Comparison of ENCODE assay signal across 1 cellular context in the genomic region with DNA sequence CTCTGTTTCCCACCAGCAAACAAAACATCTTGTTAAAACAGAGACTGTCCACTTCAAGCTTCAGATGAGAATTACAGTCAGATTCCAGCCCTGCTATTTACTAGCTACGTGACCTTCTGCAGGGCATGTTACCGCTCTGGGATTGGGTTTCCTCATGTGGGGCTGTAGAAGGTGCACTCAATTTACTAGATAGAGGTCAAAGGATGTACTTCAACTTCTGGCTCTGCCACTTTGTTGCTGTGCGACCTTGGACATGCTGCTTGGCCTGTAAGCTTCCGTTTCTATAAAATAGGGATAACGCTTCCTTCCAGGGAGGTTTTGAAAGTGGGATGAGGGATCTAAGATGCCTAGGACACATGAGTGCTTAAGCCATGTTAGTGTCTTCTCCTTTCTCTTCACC.
TF ChIP-seq lines count a peak whose summit lies in the region.

No MANE protein-coding gene starts in this region.

TF ChIP-seq in HepG2, 621 proteins besides CTCF, POLR2A, EP300 and RAD21 (continued from another document and continues in another):
- TF ChIP-seq, protein P1, sequence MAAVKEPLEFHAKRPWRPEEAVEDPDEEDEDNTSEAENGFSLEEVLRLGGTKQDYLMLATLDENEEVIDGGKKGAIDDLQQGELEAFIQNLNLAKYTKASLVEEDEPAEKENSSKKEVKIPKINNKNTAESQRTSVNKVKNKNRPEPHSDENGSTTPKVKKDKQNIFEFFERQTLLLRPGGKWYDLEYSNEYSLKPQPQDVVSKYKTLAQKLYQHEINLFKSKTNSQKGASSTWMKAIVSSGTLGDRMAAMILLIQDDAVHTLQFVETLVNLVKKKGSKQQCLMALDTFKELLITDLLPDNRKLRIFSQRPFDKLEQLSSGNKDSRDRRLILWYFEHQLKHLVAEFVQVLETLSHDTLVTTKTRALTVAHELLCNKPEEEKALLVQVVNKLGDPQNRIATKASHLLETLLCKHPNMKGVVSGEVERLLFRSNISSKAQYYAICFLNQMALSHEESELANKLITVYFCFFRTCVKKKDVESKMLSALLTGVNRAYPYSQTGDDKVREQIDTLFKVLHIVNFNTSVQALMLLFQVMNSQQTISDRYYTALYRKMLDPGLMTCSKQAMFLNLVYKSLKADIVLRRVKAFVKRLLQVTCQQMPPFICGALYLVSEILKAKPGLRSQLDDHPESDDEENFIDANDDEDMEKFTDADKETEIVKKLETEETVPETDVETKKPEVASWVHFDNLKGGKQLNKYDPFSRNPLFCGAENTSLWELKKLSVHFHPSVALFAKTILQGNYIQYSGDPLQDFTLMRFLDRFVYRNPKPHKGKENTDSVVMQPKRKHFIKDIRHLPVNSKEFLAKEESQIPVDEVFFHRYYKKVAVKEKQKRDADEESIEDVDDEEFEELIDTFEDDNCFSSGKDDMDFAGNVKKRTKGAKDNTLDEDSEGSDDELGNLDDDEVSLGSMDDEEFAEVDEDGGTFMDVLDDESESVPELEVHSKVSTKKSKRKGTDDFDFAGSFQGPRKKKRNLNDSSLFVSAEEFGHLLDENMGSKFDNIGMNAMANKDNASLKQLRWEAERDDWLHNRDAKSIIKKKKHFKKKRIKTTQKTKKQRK (IDR thresholded peaks at IDR 0.05; ENCODE audit: low read length), result no peak
- TF ChIP-seq, protein P2, sequence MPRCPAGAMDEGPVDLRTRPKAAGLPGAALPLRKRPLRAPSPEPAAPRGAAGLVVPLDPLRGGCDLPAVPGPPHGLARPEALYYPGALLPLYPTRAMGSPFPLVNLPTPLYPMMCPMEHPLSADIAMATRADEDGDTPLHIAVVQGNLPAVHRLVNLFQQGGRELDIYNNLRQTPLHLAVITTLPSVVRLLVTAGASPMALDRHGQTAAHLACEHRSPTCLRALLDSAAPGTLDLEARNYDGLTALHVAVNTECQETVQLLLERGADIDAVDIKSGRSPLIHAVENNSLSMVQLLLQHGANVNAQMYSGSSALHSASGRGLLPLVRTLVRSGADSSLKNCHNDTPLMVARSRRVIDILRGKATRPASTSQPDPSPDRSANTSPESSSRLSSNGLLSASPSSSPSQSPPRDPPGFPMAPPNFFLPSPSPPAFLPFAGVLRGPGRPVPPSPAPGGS (CRISPR knock-in tag; IDR thresholded peaks at IDR 0.05), result peak; percentile 54; the same call in 1 of the 2 replicates
- TF ChIP-seq PHF8 (CRISPR knock-in tag; IDR thresholded peaks at IDR 0.05), result no peak
- peak; percentile 35; the same call in 1 of the 2 replicates for TF ChIP-seq KAT8 (CRISPR knock-in tag; IDR thresholded peaks at IDR 0.05)
- TF ChIP-seq, protein P3, sequence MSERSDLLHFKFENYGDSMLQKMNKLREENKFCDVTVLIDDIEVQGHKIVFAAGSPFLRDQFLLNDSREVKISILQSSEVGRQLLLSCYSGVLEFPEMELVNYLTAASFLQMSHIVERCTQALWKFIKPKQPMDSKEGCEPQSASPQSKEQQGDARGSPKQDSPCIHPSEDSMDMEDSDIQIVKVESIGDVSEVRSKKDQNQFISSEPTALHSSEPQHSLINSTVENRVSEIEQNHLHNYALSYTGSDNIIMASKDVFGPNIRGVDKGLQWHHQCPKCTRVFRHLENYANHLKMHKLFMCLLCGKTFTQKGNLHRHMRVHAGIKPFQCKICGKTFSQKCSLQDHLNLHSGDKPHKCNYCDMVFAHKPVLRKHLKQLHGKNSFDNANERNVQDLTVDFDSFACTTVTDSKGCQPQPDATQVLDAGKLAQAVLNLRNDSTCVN (CRISPR knock-in tag; IDR thresholded peaks at IDR 0.05; ENCODE audit: borderline replicate concordance), result no peak
- TF ChIP-seq SOX13 (IDR thresholded peaks at IDR 0.05), result no peak
- peak in 1 of 2 experiments; percentile 66; a peak in 1 of 4 replicates for TF ChIP-seq SOX13 (CRISPR knock-in tag; conservative IDR thresholded peaks at IDR 0.05 in 1 of 2, IDR thresholded peaks at IDR 0.05 in 1 of 2)
- TF ChIP-seq, protein P4, sequence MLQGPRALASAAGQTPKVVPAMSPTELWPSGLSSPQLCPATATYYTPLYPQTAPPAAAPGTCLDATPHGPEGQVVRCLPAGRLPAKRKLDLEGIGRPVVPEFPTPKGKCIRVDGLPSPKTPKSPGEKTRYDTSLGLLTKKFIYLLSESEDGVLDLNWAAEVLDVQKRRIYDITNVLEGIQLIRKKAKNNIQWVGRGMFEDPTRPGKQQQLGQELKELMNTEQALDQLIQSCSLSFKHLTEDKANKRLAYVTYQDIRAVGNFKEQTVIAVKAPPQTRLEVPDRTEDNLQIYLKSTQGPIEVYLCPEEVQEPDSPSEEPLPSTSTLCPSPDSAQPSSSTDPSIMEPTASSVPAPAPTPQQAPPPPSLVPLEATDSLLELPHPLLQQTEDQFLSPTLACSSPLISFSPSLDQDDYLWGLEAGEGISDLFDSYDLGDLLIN (CRISPR knock-in tag; IDR thresholded peaks at IDR 0.05; ENCODE audit: borderline replicate concordance), result no peak
- no peak for TF ChIP-seq NFYB (CRISPR knock-in tag; IDR thresholded peaks at IDR 0.05)
- TF ChIP-seq HOXA7 (CRISPR knock-in tag; IDR thresholded peaks at IDR 0.05), result no peak
- no peak for TF ChIP-seq TCF12 (IDR thresholded peaks at IDR 0.05)
- TF ChIP-seq TCF12 (CRISPR knock-in tag; IDR thresholded peaks at IDR 0.05), result no peak
- TF ChIP-seq, protein P5, sequence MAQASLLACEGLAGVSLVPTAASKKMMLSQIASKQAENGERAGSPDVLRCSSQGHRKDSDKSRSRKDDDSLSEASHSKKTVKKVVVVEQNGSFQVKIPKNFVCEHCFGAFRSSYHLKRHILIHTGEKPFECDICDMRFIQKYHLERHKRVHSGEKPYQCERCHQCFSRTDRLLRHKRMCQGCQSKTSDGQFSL (CRISPR knock-in tag; IDR thresholded peaks at IDR 0.05), result no peak
- TF ChIP-seq ZMYM3 (CRISPR knock-in tag; IDR thresholded peaks at IDR 0.05), result 0 out of 2 replicates have a peak, but pooled peaks have one; percentile 38
- TF ChIP-seq CEBPB (IDR thresholded peaks at IDR 0.05; ENCODE audit: borderline replicate concordance, low read depth, low read length), result no peak
- TF ChIP-seq SYNCRIP (IDR thresholded peaks at IDR 0.05; ENCODE audit: insufficient read depth, low read depth, low read length), result no peak
- TF ChIP-seq MEIS2 (CRISPR knock-in tag; IDR thresholded peaks at IDR 0.05), result peak; percentile 63; the same call in 1 of the 2 replicates
- peak; percentile 58; the same call in 1 of the 2 replicates for TF ChIP-seq ETV5 (CRISPR knock-in tag; IDR thresholded peaks at IDR 0.05; ENCODE audit: borderline replicate concordance)
- TF ChIP-seq FOXJ3 (CRISPR knock-in tag; IDR thresholded peaks at IDR 0.05; ENCODE audit: borderline replicate concordance), result peak; percentile 37; the same call in 1 of the 2 replicates
- TF ChIP-seq FOXA3 (CRISPR knock-in tag; IDR thresholded peaks at IDR 0.05), result peak; percentile 66
- TF ChIP-seq MIER2 (CRISPR knock-in tag; IDR thresholded peaks at IDR 0.05), result no peak
- TF ChIP-seq ZBTB7A (CRISPR knock-in tag; IDR thresholded peaks at IDR 0.05), result no peak
- peak; percentile 91 for TF ChIP-seq TEAD3 (CRISPR knock-in tag; optimal IDR thresholded peaks at IDR 0.05; ENCODE audit: borderline replicate concordance)
- TF ChIP-seq ZNF616 (CRISPR knock-in tag; IDR thresholded peaks at IDR 0.05; ENCODE audit: low read depth), result no peak
- TF ChIP-seq MIXL1 (CRISPR knock-in tag; IDR thresholded peaks at IDR 0.05), result peak; percentile 47; the same call in 1 of the 2 replicates
- TF ChIP-seq SMYD3 (CRISPR knock-in tag; IDR thresholded peaks at IDR 0.05), result 0 out of 2 replicates have a peak, but pooled peaks have one; percentile 70
- no peak for TF ChIP-seq SRY (CRISPR knock-in tag; IDR thresholded peaks at IDR 0.05)
- TF ChIP-seq, protein P6, sequence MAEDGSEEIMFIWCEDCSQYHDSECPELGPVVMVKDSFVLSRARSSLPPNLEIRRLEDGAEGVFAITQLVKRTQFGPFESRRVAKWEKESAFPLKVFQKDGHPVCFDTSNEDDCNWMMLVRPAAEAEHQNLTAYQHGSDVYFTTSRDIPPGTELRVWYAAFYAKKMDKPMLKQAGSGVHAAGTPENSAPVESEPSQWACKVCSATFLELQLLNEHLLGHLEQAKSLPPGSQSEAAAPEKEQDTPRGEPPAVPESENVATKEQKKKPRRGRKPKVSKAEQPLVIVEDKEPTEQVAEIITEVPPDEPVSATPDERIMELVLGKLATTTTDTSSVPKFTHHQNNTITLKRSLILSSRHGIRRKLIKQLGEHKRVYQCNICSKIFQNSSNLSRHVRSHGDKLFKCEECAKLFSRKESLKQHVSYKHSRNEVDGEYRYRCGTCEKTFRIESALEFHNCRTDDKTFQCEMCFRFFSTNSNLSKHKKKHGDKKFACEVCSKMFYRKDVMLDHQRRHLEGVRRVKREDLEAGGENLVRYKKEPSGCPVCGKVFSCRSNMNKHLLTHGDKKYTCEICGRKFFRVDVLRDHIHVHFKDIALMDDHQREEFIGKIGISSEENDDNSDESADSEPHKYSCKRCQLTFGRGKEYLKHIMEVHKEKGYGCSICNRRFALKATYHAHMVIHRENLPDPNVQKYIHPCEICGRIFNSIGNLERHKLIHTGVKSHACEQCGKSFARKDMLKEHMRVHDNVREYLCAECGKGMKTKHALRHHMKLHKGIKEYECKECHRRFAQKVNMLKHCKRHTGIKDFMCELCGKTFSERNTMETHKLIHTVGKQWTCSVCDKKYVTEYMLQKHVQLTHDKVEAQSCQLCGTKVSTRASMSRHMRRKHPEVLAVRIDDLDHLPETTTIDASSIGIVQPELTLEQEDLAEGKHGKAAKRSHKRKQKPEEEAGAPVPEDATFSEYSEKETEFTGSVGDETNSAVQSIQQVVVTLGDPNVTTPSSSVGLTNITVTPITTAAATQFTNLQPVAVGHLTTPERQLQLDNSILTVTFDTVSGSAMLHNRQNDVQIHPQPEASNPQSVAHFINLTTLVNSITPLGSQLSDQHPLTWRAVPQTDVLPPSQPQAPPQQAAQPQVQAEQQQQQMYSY (CRISPR knock-in tag; IDR thresholded peaks at IDR 0.05), result no peak
- no peak for TF ChIP-seq KDM4B (CRISPR knock-in tag; IDR thresholded peaks at IDR 0.05)
- TF ChIP-seq SMAD1 (CRISPR knock-in tag; IDR thresholded peaks at IDR 0.05; ENCODE audit: borderline replicate concordance, low read depth), result no peak
- TF ChIP-seq SKI (IDR thresholded peaks at IDR 0.05; ENCODE audit: partially characterized antibody), result no peak
- TF ChIP-seq, protein P7, sequence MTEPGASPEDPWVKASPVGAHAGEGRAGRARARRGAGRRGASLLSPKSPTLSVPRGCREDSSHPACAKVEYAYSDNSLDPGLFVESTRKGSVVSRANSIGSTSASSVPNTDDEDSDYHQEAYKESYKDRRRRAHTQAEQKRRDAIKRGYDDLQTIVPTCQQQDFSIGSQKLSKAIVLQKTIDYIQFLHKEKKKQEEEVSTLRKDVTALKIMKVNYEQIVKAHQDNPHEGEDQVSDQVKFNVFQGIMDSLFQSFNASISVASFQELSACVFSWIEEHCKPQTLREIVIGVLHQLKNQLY (CRISPR knock-in tag; IDR thresholded peaks at IDR 0.05), result peak; percentile 41; the same call in 1 of the 2 replicates
- TF ChIP-seq ZNF766 (CRISPR knock-in tag; IDR thresholded peaks at IDR 0.05; ENCODE audit: borderline replicate concordance), result no peak
- no peak for TF ChIP-seq SIX4 (CRISPR knock-in tag; IDR thresholded peaks at IDR 0.05)
- no peak for TF ChIP-seq HMG20B (CRISPR knock-in tag; conservative IDR thresholded peaks at IDR 0.05)
- no peak for TF ChIP-seq HOXA9 (CRISPR knock-in tag; IDR thresholded peaks at IDR 0.05; ENCODE audit: borderline replicate concordance)
- TF ChIP-seq CHD4 (IDR thresholded peaks at IDR 0.05; ENCODE audit: borderline replicate concordance, low read length), result no peak
- no peak for TF ChIP-seq U2AF2 (IDR thresholded peaks at IDR 0.05; ENCODE audit: low read depth, low read length)
- no peak for TF ChIP-seq RBFOX2 (IDR thresholded peaks at IDR 0.05; ENCODE audit: low read depth, low read length)
- no peak for TF ChIP-seq EHMT2 (IDR thresholded peaks at IDR 0.05; ENCODE audit: borderline replicate concordance, low read depth, low read length)
